ENCODE assay signal across 8 cellular contexts in genomic region chr7:28921822-28922221, GRCh38. TPM values are rescaled to one million over a fixed set of nuclear protein-coding genes. Genes with fewer than 3 reads are reported as not detected.
DNase-seq lines count a peak whose midpoint lies in the region; ATAC-seq and TF ChIP-seq lines count a peak whose summit lies in the region.

No MANE protein-coding gene starts in this region.

- H3K27me3 ChIP-seq in HCT116 (ENCODE audit: insufficient read depth, low read length) (no peaks in the 10 kb centered on the region), SJCRH30 (no peaks in the 10 kb centered on the region)

- H4K20me1 ChIP-seq in HCT116 (ENCODE audit: insufficient read depth), result no peaks in the 10 kb centered on the region

- peak overlapping the region; percentile 90 for H2AFZ ChIP-seq in HCT116 (ENCODE audit: low read depth, low read length, poor library complexity, severe bottlenecking)

- peak; percentile 27 for DNase-seq in activated gamma-delta T cell treated with Interleukin-2 at 50 U/mL for 16 hours
- no peak for DNase-seq in activated gamma-delta T cell (lab: John Stamatoyannopoulos, UW)
- peak; percentile 67 for DNase-seq in HCT116 (ENCODE audit: low read depth, low spot score)
- DNase-seq in MV-4-11 (lab: John Stamatoyannopoulos, UW), result peak; percentile 50
- DNase-seq in SJCRH30, result peak; percentile 69 to 91
- DNase-seq in central memory CD8-positive, alpha-beta T cell (ENCODE audit: low spot score in 2 of 2), result peak in 1 of 2 donors; percentile 18
- peak; percentile 70 for DNase-seq in kidney tubule cell (ENCODE audit: low spot score)
- peak; percentile 4 for DNase-seq in stimulated activated CD8-positive, alpha-beta memory T cell treated with anti-CD3 and anti-CD28 coated beads, Interleukin-4, amount 100 ng/mL, for 24 hours (ENCODE audit: low read depth)

- H3K4me1 ChIP-seq in HCT116 (ENCODE audit: control insufficient read depth in 1 of 2, insufficient read depth in 2 of 2, low read length in 2 of 2) (peaks cover 5 to 10% of the 10 kb centered on the region in 2 experiments; a peak in 3 of 4 replicates), SJCRH30 (no peaks in the 10 kb centered on the region)

- no peak overlapping the region for H3K9ac ChIP-seq in HCT116 (ENCODE audit: low read length)

- CTCF ChIA-PET in HCT116 (lab: Charles Lee), result interaction anchor here (0.5 to 9.6 kb wide), 37 partner anchors 9 to 1140 kb away, joined by 3 to 356 read pairs (median 4); no protein-coding TSS in a partner anchor

- no peaks in the 10 kb centered on the region for H3K36me3 ChIP-seq in HCT116 (ENCODE audit: control insufficient read depth in 1 of 2, insufficient read depth in 2 of 2, low read length in 2 of 2)
- no peaks in the 10 kb centered on the region for H3K36me3 ChIP-seq in SJCRH30

- no peaks in the 10 kb centered on the region for H3K79me2 ChIP-seq in HCT116 (ENCODE audit: insufficient read depth, low read length)

- H3K27ac ChIP-seq in HCT116 (ENCODE audit: low read depth, low read length), result no peak overlapping the region
- peak overlapping the region; percentile 0; the same call in 1 of the 2 replicates for H3K27ac ChIP-seq in SJCRH30

- H3K4me1 Mint-ChIP-seq in central memory CD8-positive, alpha-beta T cell, result peaks cover 17% of the 10 kb centered on the region

- RAD21 ChIA-PET in HCT116 (lab: Charles Lee; ENCODE audit: low non-redundant PET in 1 of 2, low total read pairs in 2 of 2, uncharacterized antibody in 2 of 2, unreplicated experiment in 2 of 2), result interaction anchor here (1.0 to 2.6 kb wide), 5 partner anchors 122 to 487 kb away, joined by 3 to 17 read pairs (median 11); no protein-coding TSS in a partner anchor

- H3K36me3 Mint-ChIP-seq in central memory CD8-positive, alpha-beta T cell (ENCODE audit: insufficient read depth), result peaks cover 2% of the 10 kb centered on the region

- H3K9me3 ChIP-seq in HCT116 (ENCODE audit: control insufficient read depth in 1 of 2, insufficient read depth in 1 of 2, low read depth in 1 of 2, low read length in 2 of 2) (no peaks in the 10 kb centered on the region), SJCRH30 (replicated peaks) (no peaks in the 10 kb centered on the region)

- no peaks in the 10 kb centered on the region for H3K27me3 Mint-ChIP-seq in central memory CD8-positive, alpha-beta T cell

- no peak overlapping the region for H3K27ac Mint-ChIP-seq in central memory CD8-positive, alpha-beta T cell (ENCODE audit: low read depth)

- no peak overlapping the region for H3K4me3 ChIP-seq in HCT116 (replicated peaks in 1 of 2; ENCODE audit: low read depth in 1 of 2, low read length in 2 of 2)
- H3K4me3 ChIP-seq in SJCRH30, result peak overlapping the region; percentile 12

- no TSS peak for BruUV-seq in HCT116 (replicated peaks; lab: Mats Ljungman, UMichigan)

- intact Hi-C loops in HCT116 (cut with micrococcal nuclease), result loop anchor here (1.0 to 5.0 kb wide), 6 partner anchors 180 to 1140 kb away; no protein-coding TSS in a partner anchor

- TF ChIP-seq RAD21 in HCT116 (IDR thresholded peaks at IDR 0.05; ENCODE audit: low read depth), result peak; percentile 75

- no peaks in the 10 kb centered on the region for H3K9me2 ChIP-seq in HCT116 (ENCODE audit: insufficient read depth)

- peak; percentile 79 to 83 (median 82) for TF ChIP-seq CTCF in HCT116 (IDR thresholded peaks at IDR 0.05 in 2 of 3, conservative IDR thresholded peaks at IDR 0.05 in 1 of 3; ENCODE audit: borderline replicate concordance in 1 of 3, insufficient read depth in 1 of 3, low read depth in 2 of 3, low read length in 2 of 3)

- no peak for TF ChIP-seq POLR2A in HCT116 (IDR thresholded peaks at IDR 0.05; ENCODE audit: borderline replicate concordance, extremely low read depth, insufficient read depth, insufficient read length)

- POLR2A ChIA-PET in HCT116 (lab: Charles Lee), result interaction anchor here (1.7 kb wide), 1 partner anchor 185 kb away, joined by 4 read pairs; no protein-coding TSS in a partner anchor

- H3K9me3 Mint-ChIP-seq in central memory CD8-positive, alpha-beta T cell, result no peaks in the 10 kb centered on the region

- no peak overlapping the region for H3K4me3 Mint-ChIP-seq in central memory CD8-positive, alpha-beta T cell

- ATAC-seq in HCT116, result peak; percentile 96
- ATAC-seq in central memory CD8-positive, alpha-beta T cell (replicated peaks; ENCODE audit: extremely low read depth, poor library complexity, severe bottlenecking), result peak; percentile 87

- H3K4me2 ChIP-seq in HCT116 (ENCODE audit: low read length), result peak overlapping the region; percentile 38

TF ChIP-seq in HCT116, 20 proteins besides CTCF, POLR2A, EP300 and RAD21:
- no peak for TF ChIP-seq CBX3 (IDR thresholded peaks at IDR 0.05; ENCODE audit: low read depth)
- no peak for TF ChIP-seq REST (IDR thresholded peaks at IDR 0.05; ENCODE audit: low read depth)
- TF ChIP-seq ZBTB33 (IDR thresholded peaks at IDR 0.05; ENCODE audit: extremely low read depth, insufficient replicate concordance, low read length), result no peak
- no peak for TF ChIP-seq YY1 (IDR thresholded peaks at IDR 0.05; ENCODE audit: extremely low read depth, insufficient replicate concordance, low read depth, low read length)
- TF ChIP-seq ELF1 (IDR thresholded peaks at IDR 0.05; ENCODE audit: borderline replicate concordance, low read depth), result no peak
- TF ChIP-seq ATF3 (IDR thresholded peaks at IDR 0.05), result no peak
- TF ChIP-seq ZNF274 (IDR thresholded peaks at IDR 0.05; ENCODE audit: low read depth, low read length), result no peak
- no peak for TF ChIP-seq MAX (IDR thresholded peaks at IDR 0.05)
- TF ChIP-seq EZH2 (IDR thresholded peaks at IDR 0.05), result no peak
- no peak for TF ChIP-seq SP1 (IDR thresholded peaks at IDR 0.05; ENCODE audit: low read depth)

RNA-seq across cellular contexts. Expression of gene TRIL, which starts 36.3 kb away (rescaled TPM):
- not detected for total RNA-seq in HCT116 (2021; ENCODE audit: unreplicated experiment)
- not detected in 2 replicates for polyA plus RNA-seq in HCT116 (2012)
- 9.4 and 9.5 TPM in 2 replicates for total RNA-seq in SJCRH30 (2014; rRNA removed; shearing (Covaris generic))

Comparison
In these comparisons a context has a peak if more than half of its experiments do, and no peak if none do; other contexts are left out.
1. RNA of gene TRIL, which starts 36.3 kb away (total RNA-seq): 9.4 to 9.5 TPM in SJCRH30; not detected in HCT116 (single experiment); every median in the first group is over 10 times any median in the second.